Comparison of ENCODE assay signal across 19 cellular contexts in genomic region chr19:4216832-4217231, GRCh38. TPM values are rescaled to one million over a fixed set of nuclear protein-coding genes. Genes with fewer than 3 reads are reported as not detected.
DNase-seq lines count a peak whose midpoint lies in the region; ATAC-seq and TF ChIP-seq lines count a peak whose summit lies in the region.
"Had no signal": no experiment of that assay in that cellular context is flagged by ENCODE, and none has a peak within 500 bp of the region (broad histone marks: within the 10 kb centered on the region; RNA-seq: fewer than 3 reads in every experiment).

No MANE protein-coding gene starts in this region.

- no peaks in the 10 kb centered on the region for H3K9me3 Mint-ChIP-seq in central memory CD8-positive, alpha-beta T cell
- H3K9me3 Mint-ChIP-seq in osteocyte (ENCODE audit: unreplicated experiment): no peaks in the 10 kb centered on the region
- no peaks in the 10 kb centered on the region for H3K9me3 Mint-ChIP-seq in activated T-helper 1 cell treated with anti-CD3 and anti-CD28 coated beads, Interleukin-12 subunit alpha, Interleukin-12 subunit beta, Interleukin-2, Interleukin-4 antibody, amounts not matched to agents 30 ng/mL and 10 ng/mL and 1 ng/mL, durations not matched to agents 14 hours and 24 hours and 36 hours
- H3K9me3 Mint-ChIP-seq: CD4-positive, alpha-beta T cell; CD8-positive, alpha-beta memory T cell had no signal

- CTCF ChIA-PET in A673 (lab: Charles Lee): no interaction called here

- H3K4me1 Mint-ChIP-seq in T-helper 17 cell (peaks cover 8% of the 10 kb centered on the region), osteocyte (ENCODE audit: unreplicated experiment) (peaks cover 4% of the 10 kb centered on the region)
- peaks cover 16% of the 10 kb centered on the region for H3K4me1 Mint-ChIP-seq in central memory CD8-positive, alpha-beta T cell
- H3K4me1 Mint-ChIP-seq in activated T-helper 1 cell treated with anti-CD3 and anti-CD28 coated beads, Interleukin-12 subunit alpha, Interleukin-12 subunit beta, Interleukin-2, Interleukin-4 antibody, amounts not matched to agents 30 ng/mL and 10 ng/mL and 1 ng/mL, durations not matched to agents 14 hours and 24 hours and 36 hours (ENCODE audit: low read depth): peaks cover 6% of the 10 kb centered on the region

- peak overlapping the region; percentile 81 for H3K27ac Mint-ChIP-seq in T-helper 17 cell
- H3K27ac Mint-ChIP-seq in central memory CD8-positive, alpha-beta T cell (ENCODE audit: low read depth): peak overlapping the region; percentile 29
- H3K27ac Mint-ChIP-seq in osteocyte (ENCODE audit: unreplicated experiment): no peak overlapping the region
- no peak overlapping the region for H3K27ac Mint-ChIP-seq in activated T-helper 1 cell treated with anti-CD3 and anti-CD28 coated beads, Interleukin-12 subunit alpha, Interleukin-12 subunit beta, Interleukin-2, Interleukin-4 antibody, amounts not matched to agents 30 ng/mL and 10 ng/mL and 1 ng/mL, durations not matched to agents 14 hours and 24 hours and 36 hours
- H3K27ac Mint-ChIP-seq: CD4-positive, alpha-beta T cell; CD8-positive, alpha-beta memory T cell had no signal

- H3K9me3 ChIP-seq in A673 (ENCODE audit: low read depth, low read length, poor library complexity, severe bottlenecking) (no peaks in the 10 kb centered on the region), T-helper 17 cell (ENCODE audit: control insufficient read depth, low read length, poor library complexity, severe bottlenecking) (no peaks in the 10 kb centered on the region)
- H3K9me3 ChIP-seq: A549, HAP-1 had no signal

- peaks cover 3% of the 10 kb centered on the region for H3K27me3 ChIP-seq in A673 (replicated peaks; ENCODE audit: insufficient read depth, low read depth, low read length, poor library complexity)
- no peaks in the 10 kb centered on the region for H3K27me3 ChIP-seq in H7 (ENCODE audit: control insufficient read depth, insufficient read depth, low read length)

- BruUV-seq in A673 (replicated peaks; lab: Mats Ljungman, UMichigan): TSS peak; percentile 69

- H3K27me3 Mint-ChIP-seq in T-helper 17 cell (no peaks in the 10 kb centered on the region), osteocyte (ENCODE audit: unreplicated experiment) (peaks cover 13% of the 10 kb centered on the region)
- peaks cover 8% of the 10 kb centered on the region for H3K27me3 Mint-ChIP-seq in central memory CD8-positive, alpha-beta T cell
- no peaks in the 10 kb centered on the region for H3K27me3 Mint-ChIP-seq in activated T-helper 1 cell treated with anti-CD3 and anti-CD28 coated beads, Interleukin-12 subunit alpha, Interleukin-12 subunit beta, Interleukin-2, Interleukin-4 antibody, amounts not matched to agents 30 ng/mL and 10 ng/mL and 1 ng/mL, durations not matched to agents 14 hours and 24 hours and 36 hours (ENCODE audit: insufficient read depth)
- H3K27me3 Mint-ChIP-seq: CD4-positive, alpha-beta T cell had no signal

- H3K4me3 ChIP-seq in A673 (ENCODE audit: low read depth, low read length, poor library complexity, severe bottlenecking) (no peak overlapping the region), H7 (ENCODE audit: insufficient read depth, low read depth, low read length) (no peak overlapping the region)
- H3K4me3 ChIP-seq: A549, GM23248, HAP-1 had no signal

- no peak for DNase-seq in A673 (ENCODE audit: low spot score)
- peak; percentile 26 for DNase-seq in H7
- DNase-seq in T-helper 17 cell: no peak
- DNase-seq in central memory CD8-positive, alpha-beta T cell (ENCODE audit: low spot score in 2 of 2): no peak
- no peak for DNase-seq in NCI-H2171 treated with DMSO at 0.1 percent for 48 hours (lab: John Stamatoyannopoulos, UW)
- no peak for DNase-seq in osteocyte (ENCODE audit: extremely low spot score, unreplicated experiment)
- no peak for DNase-seq in activated T-helper 1 cell treated with anti-CD3 and anti-CD28 coated beads, Interleukin-12 subunit alpha, Interleukin-12 subunit beta, Interleukin-2, Interleukin-4 antibody, amounts not matched to agents 30 ng/mL and 10 ng/mL and 1 ng/mL, durations not matched to agents 14 hours and 24 hours and 36 hours (ENCODE audit: low spot score)
- DNase-seq: 8988T; CD4-positive, alpha-beta T cell; CD8-positive, alpha-beta memory T cell; DMS 273 treated with DMSO at 0.1 percent for 48 hours; DMS79; EL; GDM1; GM23248 had no signal

- H3K4me3 Mint-ChIP-seq in T-helper 17 cell (no peak overlapping the region), osteocyte (ENCODE audit: unreplicated experiment) (no peak overlapping the region)
- no peak overlapping the region for H3K4me3 Mint-ChIP-seq in central memory CD8-positive, alpha-beta T cell
- H3K4me3 Mint-ChIP-seq in activated T-helper 1 cell treated with anti-CD3 and anti-CD28 coated beads, Interleukin-12 subunit alpha, Interleukin-12 subunit beta, Interleukin-2, Interleukin-4 antibody, amounts not matched to agents 30 ng/mL and 10 ng/mL and 1 ng/mL, durations not matched to agents 14 hours and 24 hours and 36 hours: no peak overlapping the region
- H3K4me3 Mint-ChIP-seq: CD4-positive, alpha-beta T cell; CD8-positive, alpha-beta memory T cell had no signal

- intact Hi-C loops in A673 (cut with micrococcal nuclease; ENCODE audit: unreplicated experiment): no loop called here
- intact Hi-C loops in activated T-helper 1 cell treated with anti-CD3 and anti-CD28 coated beads, Interleukin-12 subunit alpha, Interleukin-12 subunit beta, Interleukin-2, Interleukin-4 antibody, amounts not matched to agents 30 ng/mL and 10 ng/mL and 1 ng/mL, durations not matched to agents 14 hours and 24 hours and 36 hours (cut with micrococcal nuclease): no loop called here

- H3K36me3 Mint-ChIP-seq in T-helper 17 cell (ENCODE audit: low read depth) (no peaks in the 10 kb centered on the region), osteocyte (ENCODE audit: unreplicated experiment) (no peaks in the 10 kb centered on the region)
- no peaks in the 10 kb centered on the region for H3K36me3 Mint-ChIP-seq in central memory CD8-positive, alpha-beta T cell (ENCODE audit: insufficient read depth)
- H3K36me3 Mint-ChIP-seq in activated T-helper 1 cell treated with anti-CD3 and anti-CD28 coated beads, Interleukin-12 subunit alpha, Interleukin-12 subunit beta, Interleukin-2, Interleukin-4 antibody, amounts not matched to agents 30 ng/mL and 10 ng/mL and 1 ng/mL, durations not matched to agents 14 hours and 24 hours and 36 hours (ENCODE audit: low read depth): no peaks in the 10 kb centered on the region
- H3K36me3 Mint-ChIP-seq: CD8-positive, alpha-beta memory T cell had no signal

- H3K36me3 ChIP-seq in A673 (ENCODE audit: insufficient read depth, low read length, poor library complexity, severe bottlenecking) (no peaks in the 10 kb centered on the region), H7 (replicated peaks; ENCODE audit: control insufficient read depth, insufficient read depth, low read length) (peaks cover 2% of the 10 kb centered on the region)
- H3K36me3 ChIP-seq: HAP-1 had no signal

- POLR2A ChIA-PET in A673 (lab: Charles Lee; ENCODE audit: low non-redundant PET): no interaction called here

- no peak overlapping the region for H3K27ac ChIP-seq in A673 (ENCODE audit: low read depth, low read length, poor library complexity, severe bottlenecking)
- H3K27ac ChIP-seq: A549, C4-2B, GM23248 had no signal

- ATAC-seq in T-helper 17 cell (no peak), GM19395 (IDR thresholded peaks at IDR 0.05; ENCODE audit: unreplicated experiment) (no peak)
- no peak for ATAC-seq in central memory CD8-positive, alpha-beta T cell (replicated peaks; ENCODE audit: extremely low read depth, poor library complexity, severe bottlenecking)
- ATAC-seq: A549 had no signal

- H3K4me1 ChIP-seq in A673 (ENCODE audit: insufficient read depth, low read length, poor library complexity, severe bottlenecking): no peaks in the 10 kb centered on the region
- H3K4me1 ChIP-seq: HAP-1 had no signal

- TF ChIP-seq CTCF in A673 (conservative IDR thresholded peaks at IDR 0.05; ENCODE audit: low read depth, low read length) (no peak), osteocyte (IDR thresholded peaks at IDR 0.05) (no peak)

RNA-seq across cellular contexts. Expression of gene EBI3, which starts 12.5 kb away (rescaled TPM):
- total RNA-seq in A673 (2021) (1.5 and 2.0 TPM in 2 replicates), T-helper 17 cell (not detected), osteocyte (1.0 and 1.6 TPM in 2 replicates)
- 0.10 and 0.67 TPM in 2 replicates for total RNA-seq in H7 (2014; rRNA removed; shearing (Covaris generic))
- total RNA-seq in activated T-helper 1 cell treated with anti-CD3 and anti-CD28 coated beads, Interleukin-12 subunit alpha, Interleukin-12 subunit beta, Interleukin-2, Interleukin-4 antibody, amounts not matched to agents 30 ng/mL and 10 ng/mL and 1 ng/mL, durations not matched to agents 14 hours and 24 hours and 36 hours: 43.3 and 49.7 TPM in 2 replicates
- total RNA-seq: CD4-positive, alpha-beta T cell; GM23248 had no signal

RNA-seq across cellular contexts. Expression of gene YJU2, which starts 30.0 kb away (rescaled TPM):
- total RNA-seq in A673 (2021) (33.3 and 34.7 TPM in 2 replicates), T-helper 17 cell (10 to 100 TPM; 34.9 to 46.1 TPM), osteocyte (21.0 and 21.7 TPM in 2 replicates)
- total RNA-seq in H7 (2014; rRNA removed; shearing (Covaris generic)): 31.0 and 32.7 TPM in 2 replicates
- 36.8 and 40.6 TPM in 2 replicates for total RNA-seq in activated T-helper 1 cell treated with anti-CD3 and anti-CD28 coated beads, Interleukin-12 subunit alpha, Interleukin-12 subunit beta, Interleukin-2, Interleukin-4 antibody, amounts not matched to agents 30 ng/mL and 10 ng/mL and 1 ng/mL, durations not matched to agents 14 hours and 24 hours and 36 hours

RNA-seq across cellular contexts. Expression of gene ANKRD24, which starts 34.3 kb away (rescaled TPM):
- total RNA-seq in A673 (2021) (10.9 and 12.2 TPM in 2 replicates), T-helper 17 cell (under 1 TPM; 0.75 to 0.91 TPM), osteocyte (0.73 and 0.89 TPM in 2 replicates)
- 1.0 and 1.2 TPM in 2 replicates for total RNA-seq in H7 (2014; rRNA removed; shearing (Covaris generic))
- total RNA-seq in activated T-helper 1 cell treated with anti-CD3 and anti-CD28 coated beads, Interleukin-12 subunit alpha, Interleukin-12 subunit beta, Interleukin-2, Interleukin-4 antibody, amounts not matched to agents 30 ng/mL and 10 ng/mL and 1 ng/mL, durations not matched to agents 14 hours and 24 hours and 36 hours: 0.49 and 0.54 TPM in 2 replicates

RNA-seq across cellular contexts. Expression of gene SIRT6, which starts 34.5 kb away (rescaled TPM):
- total RNA-seq in A673 (2021) (36.3 and 39.3 TPM in 2 replicates), T-helper 17 cell (10 to 100 TPM; 18.5 to 21.8 TPM), osteocyte (23.9 and 26.0 TPM in 2 replicates)
- 23.3 and 25.1 TPM in 2 replicates for total RNA-seq in H7 (2014; rRNA removed; shearing (Covaris generic))
- 42.6 and 46.4 TPM in 2 replicates for total RNA-seq in activated T-helper 1 cell treated with anti-CD3 and anti-CD28 coated beads, Interleukin-12 subunit alpha, Interleukin-12 subunit beta, Interleukin-2, Interleukin-4 antibody, amounts not matched to agents 30 ng/mL and 10 ng/mL and 1 ng/mL, durations not matched to agents 14 hours and 24 hours and 36 hours

Comparison
In these comparisons a context has a peak if more than half of its experiments do, and no peak if none do; other contexts are left out.
1. H3K27ac Mint-ChIP-seq: peak in T-helper 17 cell (single experiment) and central memory CD8-positive, alpha-beta T cell (single experiment); none in osteocyte (single experiment) and activated T-helper 1 cell treated with anti-CD3 and anti-CD28 coated beads, Interleukin-12 subunit alpha, Interleukin-12 subunit beta, Interleukin-2, Interleukin-4 antibody, amounts not matched to agents 30 ng/mL and 10 ng/mL and 1 ng/mL, durations not matched to agents 14 hours and 24 hours and 36 hours (single experiment).
2. RNA of gene EBI3, which starts 12.5 kb away (total RNA-seq): 43.3 to 49.7 TPM in activated T-helper 1 cell treated with anti-CD3 and anti-CD28 coated beads, Interleukin-12 subunit alpha, Interleukin-12 subunit beta, Interleukin-2, Interleukin-4 antibody, amounts not matched to agents 30 ng/mL and 10 ng/mL and 1 ng/mL, durations not matched to agents 14 hours and 24 hours and 36 hours; 1.0 to 1.6 TPM in osteocyte, 1.5 to 2.0 TPM in A673, not detected in T-helper 17 cell and 0.10 to 0.67 TPM in H7; every median in the first group is over 10 times any median in the second.